In genomic region chr2:949384-949893, GRCh38 we compare ENCODE assay signal across 10 cellular contexts. TPM values are rescaled to one million over a fixed set of nuclear protein-coding genes. Genes with fewer than 3 reads are reported as not detected.
DNase-seq lines count a peak whose midpoint lies in the region; ATAC-seq and TF ChIP-seq lines count a peak whose summit lies in the region.
"Had no signal": no experiment of that assay in that cellular context is flagged by ENCODE, and none has a peak within 500 bp of the region (broad histone marks: within the 10 kb centered on the region; RNA-seq: fewer than 3 reads in every experiment).

No MANE protein-coding gene starts in this region.

- no peak for TF ChIP-seq CTCF in right lobe of liver (IDR thresholded peaks at IDR 0.05)

- H3K4me3 Mint-ChIP-seq in activated T-cell treated with anti-CD3 and anti-CD28 coated beads, Interleukin-2, amount 50 U/mL, for 4 hours: peak overlapping the region; percentile 78
- H3K4me3 Mint-ChIP-seq in activated T-helper 2 cell treated with anti-CD3 and anti-CD28 coated beads, Interferon-gamma antibody, Interleukin-2, Interleukin-4, amounts not matched to agents 10 μg/mL and 5 μg/mL and 100 μg/mL, durations not matched to agents 14 hours and 24 hours and 36 hours (ENCODE audit: low read depth): peak overlapping the region; percentile 65

- H3K27me3 ChIP-seq in right lobe of liver (peaks cover 0 to 28% of the 10 kb centered on the region in 2 donors), thymus (ENCODE audit: control insufficient read depth, insufficient read depth) (peaks cover 39% of the 10 kb centered on the region)

- no peak for DNase-seq in activated T-cell treated with anti-CD3 and anti-CD28 coated beads, Interleukin-2, amount 50 U/mL, for 4 hours
- DNase-seq in activated T-cell treated with anti-CD3 and anti-CD28 coated beads, Interleukin-2, amount 50 U/mL, for 1 hour: no peak
- DNase-seq in activated T-helper 2 cell treated with anti-CD3 and anti-CD28 coated beads, Interferon-gamma antibody, Interleukin-2, Interleukin-4, amounts not matched to agents 10 μg/mL and 5 μg/mL and 100 μg/mL, durations not matched to agents 14 hours and 24 hours and 36 hours (ENCODE audit: low spot score): no peak
- DNase-seq in right lobe of liver: no peak
- no peak for DNase-seq in stimulated activated CD4-positive, alpha-beta T cell treated with anti-CD3 and anti-CD28 coated beads, Interleukin-2, amount 100 ng/mL, for 24 hours
- DNase-seq in SIG-M5 (lab: John Stamatoyannopoulos, UW): no peak
- DNase-seq in NCI-H69 (lab: John Stamatoyannopoulos, UW): no peak
- DNase-seq: NCI-H2227 treated with DMSO at 0.1 percent for 48 hours had no signal

- ATAC-seq in activated T-cell treated with anti-CD3 and anti-CD28 coated beads, Interleukin-2, amount 50 U/mL, for 4 hours: no peak
- no peak for ATAC-seq in right lobe of liver

- no peak for TF ChIP-seq POLR2A in right lobe of liver (IDR thresholded peaks at IDR 0.05)

- H3K9me3 ChIP-seq in right lobe of liver (no peaks in the 10 kb centered on the region), thymus (ENCODE audit: control insufficient read depth) (no peaks in the 10 kb centered on the region)

- peaks cover 35% of the 10 kb centered on the region for H3K27me3 Mint-ChIP-seq in activated T-cell treated with anti-CD3 and anti-CD28 coated beads, Interleukin-2, amount 50 U/mL, for 4 hours (ENCODE audit: low read depth)
- H3K27me3 Mint-ChIP-seq in activated T-helper 2 cell treated with anti-CD3 and anti-CD28 coated beads, Interferon-gamma antibody, Interleukin-2, Interleukin-4, amounts not matched to agents 10 μg/mL and 5 μg/mL and 100 μg/mL, durations not matched to agents 14 hours and 24 hours and 36 hours (ENCODE audit: low read depth): peaks cover 50% of the 10 kb centered on the region

- intact Hi-C loops in activated T-helper 2 cell treated with anti-CD3 and anti-CD28 coated beads, Interferon-gamma antibody, Interleukin-2, Interleukin-4, amounts not matched to agents 10 μg/mL and 5 μg/mL and 100 μg/mL, durations not matched to agents 14 hours and 24 hours and 36 hours (cut with micrococcal nuclease): loop anchor here (10.0 kb wide), 1 partner anchor 595 kb away; no protein-coding TSS in a partner anchor
- intact Hi-C loops in right lobe of liver (cut with DNase I): no loop called here

- no peaks in the 10 kb centered on the region for H3K36me3 ChIP-seq in right lobe of liver
- no peaks in the 10 kb centered on the region for H3K36me3 ChIP-seq in thymus (ENCODE audit: control insufficient read depth, insufficient read depth)

- H3K27ac Mint-ChIP-seq in activated T-helper 2 cell treated with anti-CD3 and anti-CD28 coated beads, Interferon-gamma antibody, Interleukin-2, Interleukin-4, amounts not matched to agents 10 μg/mL and 5 μg/mL and 100 μg/mL, durations not matched to agents 14 hours and 24 hours and 36 hours: no peak overlapping the region

- no peak overlapping the region for H3K27ac ChIP-seq in right lobe of liver
- no peak overlapping the region for H3K27ac ChIP-seq in thymus (ENCODE audit: low read depth)

- H3K4me3 ChIP-seq in right lobe of liver (peak overlapping the region; percentile 26 to 45 (median 45)), thymus (ENCODE audit: low read length) (peak overlapping the region; percentile 56)

- H3K4me1 ChIP-seq in right lobe of liver (peaks cover 0 to 10% (median 5%) of the 10 kb centered on the region in 4 donors), thymus (ENCODE audit: control insufficient read depth, insufficient read depth, low read length) (no peaks in the 10 kb centered on the region)

- peaks cover 26% of the 10 kb centered on the region for H3K4me1 Mint-ChIP-seq in activated T-cell treated with anti-CD3 and anti-CD28 coated beads, Interleukin-2, amount 50 U/mL, for 4 hours (ENCODE audit: low read depth)
- peaks cover 14% of the 10 kb centered on the region for H3K4me1 Mint-ChIP-seq in activated T-helper 2 cell treated with anti-CD3 and anti-CD28 coated beads, Interferon-gamma antibody, Interleukin-2, Interleukin-4, amounts not matched to agents 10 μg/mL and 5 μg/mL and 100 μg/mL, durations not matched to agents 14 hours and 24 hours and 36 hours (ENCODE audit: low read depth)

- 7% methylated on average over 20 of the region's 20 CpGs for WGBS in right lobe of liver (ENCODE audit: insufficient coverage, low coverage, low lambda C conversion rate, missing lambda C conversion rate)
- 6% methylated on average over 20 of the region's 20 CpGs for WGBS in thymus

- no peaks in the 10 kb centered on the region for H3K36me3 Mint-ChIP-seq in activated T-cell treated with anti-CD3 and anti-CD28 coated beads, Interleukin-2, amount 50 U/mL, for 4 hours (ENCODE audit: insufficient read depth)
- H3K36me3 Mint-ChIP-seq in activated T-helper 2 cell treated with anti-CD3 and anti-CD28 coated beads, Interferon-gamma antibody, Interleukin-2, Interleukin-4, amounts not matched to agents 10 μg/mL and 5 μg/mL and 100 μg/mL, durations not matched to agents 14 hours and 24 hours and 36 hours (ENCODE audit: low read depth): no peaks in the 10 kb centered on the region

- H3K9me3 Mint-ChIP-seq in activated T-cell treated with anti-CD3 and anti-CD28 coated beads, Interleukin-2, amount 50 U/mL, for 4 hours: peaks cover 3% of the 10 kb centered on the region
- H3K9me3 Mint-ChIP-seq in activated T-helper 2 cell treated with anti-CD3 and anti-CD28 coated beads, Interferon-gamma antibody, Interleukin-2, Interleukin-4, amounts not matched to agents 10 μg/mL and 5 μg/mL and 100 μg/mL, durations not matched to agents 14 hours and 24 hours and 36 hours: peaks cover 4% of the 10 kb centered on the region

RNA-seq across cellular contexts. Expression of gene SNTG2, which starts 1.2 kb away (rescaled TPM):
- total RNA-seq in activated T-cell treated with anti-CD3 and anti-CD28 coated beads, Interleukin-2, amount 50 U/mL, for 4 hours: 1 to 10 TPM in 1 of 3 donors, under 1 TPM in 2; 0.22 to 1.0 (median 0.98) TPM
- total RNA-seq in activated T-helper 2 cell treated with anti-CD3 and anti-CD28 coated beads, Interferon-gamma antibody, Interleukin-2, Interleukin-4, amounts not matched to agents 10 μg/mL and 5 μg/mL and 100 μg/mL, durations not matched to agents 14 hours and 24 hours and 36 hours: not detected in 2 replicates
- total RNA-seq in right lobe of liver: not detected
- polyA plus RNA-seq in thymus: 1.2 TPM
- total RNA-seq: Daoy had no signal
